ENCODE assay signal across 10 cellular contexts in genomic region chr10:103145860-103146466, GRCh38. TPM values are rescaled to one million over a fixed set of nuclear protein-coding genes. Genes with fewer than 3 reads are reported as not detected.
A peak's percentile ranks its signal among the peaks of the same experiment; 100 is the strongest.
DNase-seq lines count a peak whose midpoint lies in the region; ATAC-seq and TF ChIP-seq lines count a peak whose summit lies in the region.
"Had no signal": no experiment of that assay in that cellular context is flagged by ENCODE, and none has a peak within 500 bp of the region (broad histone marks: within the 10 kb centered on the region; RNA-seq: fewer than 3 reads in every experiment).

No MANE protein-coding gene starts in this region.

- H3K27me3 ChIP-seq in GM23248 (replicated peaks; ENCODE audit: insufficient read depth) = no peaks in the 10 kb centered on the region

- H3K27ac ChIP-seq in GM23248 (peak overlapping the region; percentile 75), RWPE1 (no peak overlapping the region)

- no peaks in the 10 kb centered on the region for H4K20me1 ChIP-seq in GM23248 (ENCODE audit: insufficient read depth)

- CTCF ChIA-PET in RWPE1 (lab: Yijun Ruan, JAX) = interaction anchor here (0.7 kb wide), 1 partner anchor 9 kb away, joined by 3 read pairs; no protein-coding TSS in a partner anchor

- peaks cover 30% of the 10 kb centered on the region for H3F3A ChIP-seq in GM23248 (ENCODE audit: insufficient read depth)

- intact Hi-C loops in sciatic nerve (cut with DNase I) = no loop called here

- peak; percentile 84 for DNase-seq in GM23248
- DNase-seq in RWPE1 (ENCODE audit: low spot score) = peak; percentile 45
- peak; percentile 54 for DNase-seq in glomerular endothelial cell (ENCODE audit: extremely low read depth, low read depth, low spot score)
- peak; percentile 86 for DNase-seq in sciatic nerve (ENCODE audit: low spot score)
- DNase-seq in NCI-H187 (lab: John Stamatoyannopoulos, UW) = no peak
- no peak for DNase-seq in putamen (ENCODE audit: low spot score)
- no peak for DNase-seq in C1 segment of cervical spinal cord (lab: John Stamatoyannopoulos, UW)
- DNase-seq: activated naive CD4-positive, alpha-beta T cell; NCI-H345 had no signal

- peaks cover 87% of the 10 kb centered on the region for H3K79me2 ChIP-seq in GM23248 (ENCODE audit: insufficient read depth)

- H3K4me1 ChIP-seq in GM23248 (ENCODE audit: insufficient read depth) = peaks cover 34% of the 10 kb centered on the region

- peak overlapping the region; percentile 67 for H3K4me2 ChIP-seq in GM23248 (ENCODE audit: unreplicated experiment)

- H3K36me3 ChIP-seq in GM23248 (ENCODE audit: low read depth) = 0 out of 2 replicates have a peak, but pooled peaks cover 5% of the 10 kb centered on the region

- H3K4me3 ChIP-seq in GM23248 = peak overlapping the region; percentile 50

- no peaks in the 10 kb centered on the region for H3K9me3 ChIP-seq in GM23248 (ENCODE audit: low read depth)

- in situ Hi-C loops in GM23248 (cut with MboI) = no loop called here

- H2AFZ ChIP-seq in GM23248 = no peak overlapping the region

- WGBS in GM23248 (ENCODE audit: low coverage in 1 of 2, low lambda C conversion rate in 2 of 2, missing lambda C conversion rate in 2 of 2), 2 experiments = 30 to 35% methylated on average over 3 of the region's 3 CpGs

- POLR2A ChIA-PET in RWPE1 (lab: Yijun Ruan, JAX; ENCODE audit: low non-redundant PET) = no interaction called here

- no peak for TF ChIP-seq CTCF in RWPE1 (conservative IDR thresholded peaks at IDR 0.05; ENCODE audit: low read depth)

- peak overlapping the region; percentile 40 for H3K9ac ChIP-seq in GM23248

- H3K9me2 ChIP-seq in GM23248 (ENCODE audit: insufficient read depth) = no peaks in the 10 kb centered on the region

- ATAC-seq in sciatic nerve (peak; percentile 86), GM18909 (IDR thresholded peaks at IDR 0.05; ENCODE audit: poor library complexity, unreplicated experiment) (no peak)

RNA-seq across cellular contexts. Expression of gene NT5C2, which starts 47.1 kb away (rescaled TPM):
- total RNA-seq in GM23248 (2014; rRNA removed; shearing (Covaris generic)) = 69.0 and 99.7 TPM in 2 replicates
- polyA plus RNA-seq in GM23248 (2016; fragmentation: Nextera tagmentation; extraction: Ambion mirVana) = 52.6 and 58.2 TPM in 2 replicates
- total RNA-seq in glomerular endothelial cell (38.7 and 43.9 TPM in 2 replicates), sciatic nerve (89.9 TPM)

Comparison
In these comparisons a context has a peak if more than half of its experiments do, and no peak if none do; other contexts are left out.
1. DNase-seq: peak in GM23248 (single experiment), RWPE1 (single experiment), glomerular endothelial cell (single experiment) and sciatic nerve (single experiment); none in NCI-H187 (0 of 2), putamen (single experiment) and C1 segment of cervical spinal cord (0 of 14).